Comparison of ENCODE assay signal across 16 cellular contexts in genomic region chr5:97929383-97929782, GRCh38.
DNase-seq lines count a peak whose midpoint lies in the region; ATAC-seq and TF ChIP-seq lines count a peak whose summit lies in the region.
"Had no signal": no experiment of that assay in that cellular context is flagged by ENCODE, and none has a peak within 500 bp of the region (broad histone marks: within the 10 kb centered on the region; RNA-seq: fewer than 3 reads in every experiment).

No MANE protein-coding gene starts in this region.

- no peaks in the 10 kb centered on the region for H3K79me2 ChIP-seq in osteoblast (ENCODE audit: insufficient read depth, low read length)

- H3K27me3 ChIP-seq in osteoblast (ENCODE audit: insufficient read depth, low read length) = no peaks in the 10 kb centered on the region
- H3K27me3 ChIP-seq: BLaER1 treated with 17β-estradiol and CSF1 and Interleukin-3, amounts not matched to agents 10 nM and 100 nM; Peyer's patch had no signal

- H3K4me2 ChIP-seq in osteoblast (ENCODE audit: insufficient read depth, low read length) = no peak overlapping the region
- H3K4me2 ChIP-seq: BLaER1 treated with 17β-estradiol and CSF1 and Interleukin-3, amounts not matched to agents 10 nM and 100 nM had no signal

- TF ChIP-seq CTCF in fibroblast of mammary gland (conservative IDR thresholded peaks at IDR 0.05; ENCODE audit: control insufficient read depth, insufficient read depth, low read depth, low read length) (no peak), osteoblast (IDR thresholded peaks at IDR 0.05; ENCODE audit: extremely low read depth, low read depth, low read length) (no peak)

- H3K27ac ChIP-seq in osteoblast (ENCODE audit: low read depth, low read length) = no peak overlapping the region
- H3K27ac ChIP-seq: BLaER1 treated with 17β-estradiol and CSF1 and Interleukin-3, amounts not matched to agents 10 nM and 100 nM; Peyer's patch had no signal

- no peaks in the 10 kb centered on the region for H3K9me3 ChIP-seq in osteoblast (ENCODE audit: low read depth, low read length)
- H3K9me3 ChIP-seq: BLaER1 treated with 17β-estradiol and CSF1 and Interleukin-3, amounts not matched to agents 10 nM and 100 nM; Peyer's patch had no signal

- no peak overlapping the region for H3K4me3 ChIP-seq in fibroblast of mammary gland (ENCODE audit: control insufficient read depth, low read depth, low read length)
- no peak overlapping the region for H3K4me3 ChIP-seq in osteoblast (ENCODE audit: insufficient read depth, low read length)
- H3K4me3 ChIP-seq: BLaER1 treated with 17β-estradiol and CSF1 and Interleukin-3, amounts not matched to agents 10 nM and 100 nM; Peyer's patch had no signal

- no peaks in the 10 kb centered on the region for H4K20me1 ChIP-seq in osteoblast (ENCODE audit: insufficient read depth, low read length)
- H4K20me1 ChIP-seq: BLaER1 treated with 17β-estradiol and CSF1 and Interleukin-3, amounts not matched to agents 10 nM and 100 nM had no signal

- peak overlapping the region; percentile 23 for H2AFZ ChIP-seq in osteoblast (ENCODE audit: low read length)

- ATAC-seq in HG03439 (IDR thresholded peaks at IDR 0.05; ENCODE audit: unreplicated experiment) = no peak

- H3K4me1 ChIP-seq in osteoblast (ENCODE audit: insufficient read depth, low read length) = no peaks in the 10 kb centered on the region
- H3K4me1 ChIP-seq: BLaER1 treated with 17β-estradiol and CSF1 and Interleukin-3, amounts not matched to agents 10 nM and 100 nM; Peyer's patch had no signal

- DNase-seq in AG20443 (ENCODE audit: low spot score) = peak; percentile 10
- DNase-seq in NCI-H226 = peak; percentile 20
- peak; percentile 54 for DNase-seq in fibroblast of mammary gland (ENCODE audit: low read depth)
- peak; percentile 48 for DNase-seq in osteoblast (ENCODE audit: insufficient read length, low spot score, missing footprints)
- no peak for DNase-seq in effector CD8-positive, alpha-beta T cell (lab: John Stamatoyannopoulos, UW)
- no peak for DNase-seq in NCI-H1436 (lab: John Stamatoyannopoulos, UW)
- no peak for DNase-seq in activated CD4-positive, alpha-beta T cell treated with anti-CD3 and anti-CD28 coated beads for 48 hours
- DNase-seq: DMS 273 treated with DMSO at 0.1 percent for 48 hours, Kasumi-1, NCI-H1930, NCI-H2171, NCI-H510A, Peyer's patch, SHP77 treated with DMSO at 0.1 percent for 48 hours had no signal

- no peaks in the 10 kb centered on the region for H3K36me3 ChIP-seq in osteoblast (ENCODE audit: insufficient read depth, low read length)
- H3K36me3 ChIP-seq: BLaER1 treated with 17β-estradiol and CSF1 and Interleukin-3, amounts not matched to agents 10 nM and 100 nM; Peyer's patch had no signal

Comparison
In these comparisons a context has a peak if more than half of its experiments do, and no peak if none do; other contexts are left out.
1. DNase-seq: peak in AG20443 (single experiment), NCI-H226 (single experiment), fibroblast of mammary gland (single experiment) and osteoblast (single experiment); none in effector CD8-positive, alpha-beta T cell (single experiment), NCI-H1436 (single experiment) and activated CD4-positive, alpha-beta T cell treated with anti-CD3 and anti-CD28 coated beads for 48 hours (single experiment).